Comparison of ENCODE assay signal across 16 cellular contexts in the genomic region with DNA sequence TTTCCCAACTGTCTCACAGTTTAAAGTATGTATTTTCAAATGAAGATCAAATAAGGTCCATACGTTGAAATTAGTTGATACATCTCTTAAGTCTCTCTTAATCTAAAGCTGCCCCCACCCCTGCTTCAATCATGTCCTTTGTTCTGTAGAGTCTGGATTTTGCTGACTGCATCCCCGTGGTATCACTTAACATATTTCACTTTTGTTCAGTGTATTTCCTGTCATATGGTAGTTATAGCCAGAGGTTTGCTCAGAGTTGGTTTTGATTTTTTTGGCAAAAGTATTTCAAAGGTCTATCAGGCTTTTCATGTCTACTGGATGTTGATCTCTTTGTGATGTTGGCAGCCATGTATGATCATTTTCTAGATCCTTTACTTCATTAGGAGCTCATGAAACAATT. TPM values are rescaled to one million over a fixed set of nuclear protein-coding genes. Genes with fewer than 3 reads are reported as not detected.
DNase-seq lines count a peak whose midpoint lies in the region; TF ChIP-seq lines count a peak whose summit lies in the region.
"Had no signal": no experiment of that assay in that cellular context is flagged by ENCODE, and none has a peak within 500 bp of the region (broad histone marks: within the 10 kb centered on the region; RNA-seq: fewer than 3 reads in every experiment).

No MANE protein-coding gene starts in this region.

- H3K9ac ChIP-seq in MM.1S (ENCODE audit: low read length), result no peak overlapping the region
- no peak overlapping the region for H3K9ac ChIP-seq in neuronal stem cell (ENCODE audit: low read depth, low read length, poor library complexity)
- H3K9ac ChIP-seq: BLaER1 treated with 17β-estradiol and CSF1 and Interleukin-3, amounts not matched to agents 10 nM and 100 nM had no signal

- WGBS in neuronal stem cell (ENCODE audit: extremely low coverage in 2 of 2, insufficient read length in 2 of 2, insufficient replicate concordance in 1 of 2), 2 donors, result no CpG with 5 or more reads among the region's 2 CpGs

- H4K8ac ChIP-seq in neuronal stem cell (ENCODE audit: low read depth, low read length), result no peak overlapping the region

- H3K9me3 Mint-ChIP-seq in activated naive CD4-positive, alpha-beta T cell treated with anti-CD3 and anti-CD28 coated beads, Interleukin-2, amount 50 U/mL, for 24 hours, result no peaks in the 10 kb centered on the region
- H3K9me3 Mint-ChIP-seq: HFFc6 had no signal

- no peaks in the 10 kb centered on the region for H3F3A ChIP-seq in MM.1S (ENCODE audit: insufficient read depth, low read length)

- H2BK15ac ChIP-seq in neuronal stem cell (ENCODE audit: low read length), result no peak overlapping the region

- H3K79me2 ChIP-seq in MM.1S (ENCODE audit: low read length), result no peaks in the 10 kb centered on the region

- H3K9me3 ChIP-seq in MM.1S (replicated peaks; ENCODE audit: insufficient read depth, low read length), result no peaks in the 10 kb centered on the region
- H3K9me3 ChIP-seq in neuronal stem cell (replicated peaks in 1 of 2; ENCODE audit: control insufficient read depth in 2 of 2, insufficient read depth in 1 of 2, low read depth in 1 of 2, low read length in 2 of 2), result no peaks in the 10 kb centered on the region

- no peak overlapping the region for H3K14ac ChIP-seq in neuronal stem cell (ENCODE audit: low read length)

- no peaks in the 10 kb centered on the region for H3K79me1 ChIP-seq in neuronal stem cell (ENCODE audit: low read depth, low read length)

- no peaks in the 10 kb centered on the region for H3K36me3 Mint-ChIP-seq in activated naive CD4-positive, alpha-beta T cell treated with anti-CD3 and anti-CD28 coated beads, Interleukin-2, amount 50 U/mL, for 24 hours

- DNase-seq in activated naive CD4-positive, alpha-beta T cell treated with Interleukin-2 at 50 U/mL for 16 hours, result no peak
- DNase-seq in MM.1S (peak; percentile 47), dermis microvascular lymphatic vessel endothelial cell (ENCODE audit: low read depth in 2 of 2) (peak; percentile 21 to 29), neuronal stem cell (ENCODE audit: low spot score) (no peak), NCI-H345 treated with DMSO at 0.1 percent for 48 hours (lab: John Stamatoyannopoulos, UW; ENCODE audit: unreplicated experiment) (no peak), NCI-H82 (lab: John Stamatoyannopoulos, UW) (no peak), NCI-H1105 treated with DMSO at 0.1 percent for 48 hours (lab: John Stamatoyannopoulos, UW) (no peak)
- DNase-seq: EL, HFFc6, NCI-H1930, NCI-H2171, NCI-H446 treated with DMSO at 0.1 percent for 48 hours, OCI-M1, RPMI8226 had no signal

- H4K20me1 ChIP-seq in MM.1S (ENCODE audit: insufficient read depth, low read length), result no peaks in the 10 kb centered on the region
- H4K20me1 ChIP-seq: BLaER1 treated with 17β-estradiol and CSF1 and Interleukin-3, amounts not matched to agents 10 nM and 100 nM had no signal

- H3K4me2 ChIP-seq in MM.1S (ENCODE audit: low read depth, low read length) (no peak overlapping the region), neuronal stem cell (ENCODE audit: insufficient read depth, low read length, poor library complexity, severe bottlenecking) (no peak overlapping the region)
- H3K4me2 ChIP-seq: BLaER1 treated with 17β-estradiol and CSF1 and Interleukin-3, amounts not matched to agents 10 nM and 100 nM had no signal

- no peak overlapping the region for H2BK12ac ChIP-seq in neuronal stem cell (ENCODE audit: low read length)

- H4K91ac ChIP-seq in neuronal stem cell (ENCODE audit: low read depth, low read length, poor library complexity), result no peak overlapping the region

- no peak overlapping the region for H3K4ac ChIP-seq in neuronal stem cell (ENCODE audit: low read length)

- no peak overlapping the region for H3K27ac ChIP-seq in MM.1S (ENCODE audit: low read length)
- H3K27ac ChIP-seq in neuronal stem cell (replicated peaks; ENCODE audit: low read length), result no peak overlapping the region
- H3K27ac ChIP-seq: BLaER1 treated with 17β-estradiol and CSF1 and Interleukin-3, amounts not matched to agents 10 nM and 100 nM had no signal

- H2BK5ac ChIP-seq in neuronal stem cell (ENCODE audit: low read length), result no peak overlapping the region

- no peak for TF ChIP-seq CTCF in MM.1S (IDR thresholded peaks at IDR 0.05; ENCODE audit: low read length)

- no peak overlapping the region for H3K4me3 Mint-ChIP-seq in activated naive CD4-positive, alpha-beta T cell treated with anti-CD3 and anti-CD28 coated beads, Interleukin-2, amount 50 U/mL, for 24 hours
- H3K4me3 Mint-ChIP-seq: HFFc6 had no signal

- H2AK5ac ChIP-seq in neuronal stem cell (ENCODE audit: low read depth, low read length), result no peak overlapping the region

- H3K27me3 Mint-ChIP-seq in activated naive CD4-positive, alpha-beta T cell treated with anti-CD3 and anti-CD28 coated beads, Interleukin-2, amount 50 U/mL, for 24 hours, result no peaks in the 10 kb centered on the region

- H3K18ac ChIP-seq in neuronal stem cell (ENCODE audit: low read length), result no peak overlapping the region

- H3K9me2 ChIP-seq in MM.1S (replicated peaks; ENCODE audit: insufficient read depth, low read length), result no peaks in the 10 kb centered on the region

- H2BK120ac ChIP-seq in neuronal stem cell (ENCODE audit: low read depth, low read length), result no peak overlapping the region

- no peaks in the 10 kb centered on the region for H3K36me3 ChIP-seq in MM.1S (replicated peaks; ENCODE audit: insufficient read depth, low read length)
- no peaks in the 10 kb centered on the region for H3K36me3 ChIP-seq in neuronal stem cell (replicated peaks in 1 of 2; ENCODE audit: control insufficient read depth in 2 of 2, insufficient read depth in 2 of 2, low read length in 2 of 2)
- H3K36me3 ChIP-seq: BLaER1 treated with 17β-estradiol and CSF1 and Interleukin-3, amounts not matched to agents 10 nM and 100 nM had no signal

- H3K4me1 Mint-ChIP-seq in activated naive CD4-positive, alpha-beta T cell treated with anti-CD3 and anti-CD28 coated beads, Interleukin-2, amount 50 U/mL, for 24 hours, result peaks cover 13% of the 10 kb centered on the region

- no peaks in the 10 kb centered on the region for H3K27me3 ChIP-seq in MM.1S (replicated peaks; ENCODE audit: insufficient read depth, low read length)
- H3K27me3 ChIP-seq in neuronal stem cell (ENCODE audit: control insufficient read depth in 3 of 3, insufficient read depth in 3 of 3, low read depth in 1 of 3, low read length in 3 of 3), result no peaks in the 10 kb centered on the region

- H3K4me3 ChIP-seq in MM.1S (ENCODE audit: low read length), result no peak overlapping the region
- no peak overlapping the region for H3K4me3 ChIP-seq in neuronal stem cell (ENCODE audit: low read length in 2 of 2)
- H3K4me3 ChIP-seq: BLaER1 treated with 17β-estradiol and CSF1 and Interleukin-3, amounts not matched to agents 10 nM and 100 nM had no signal

- H3K27ac Mint-ChIP-seq in activated naive CD4-positive, alpha-beta T cell treated with anti-CD3 and anti-CD28 coated beads, Interleukin-2, amount 50 U/mL, for 24 hours, result peak overlapping the region; percentile 19
- H3K27ac Mint-ChIP-seq: HFFc6 had no signal

- H2AFZ ChIP-seq in MM.1S (ENCODE audit: low read length) (no peak overlapping the region), neuronal stem cell (ENCODE audit: low read length) (peak overlapping the region; percentile 24)

- peaks cover 4% of the 10 kb centered on the region; the same call in 1 of the 2 replicates for H3K4me1 ChIP-seq in MM.1S (ENCODE audit: low read length)
- H3K4me1 ChIP-seq in neuronal stem cell (ENCODE audit: control insufficient read depth in 2 of 2, insufficient read depth in 1 of 2, low read depth in 1 of 2, low read length in 2 of 2), result no peaks in the 10 kb centered on the region

- H3K23ac ChIP-seq in neuronal stem cell (ENCODE audit: low read depth, low read length, poor library complexity), result no peak overlapping the region

RNA-seq across cellular contexts. Expression of a gene that starts 54.4 kb away (rescaled TPM):
- total RNA-seq in dermis microvascular lymphatic vessel endothelial cell, result 9.4 and 11.6 TPM in 2 replicates
- 1.8 TPM for polyA plus RNA-seq in neuronal stem cell (2013, experiment 1 of 2)
- polyA plus RNA-seq in neuronal stem cell (2013, experiment 2 of 2), result 1.8 TPM

Comparison
In these comparisons a context has a peak if more than half of its experiments do, and no peak if none do; other contexts are left out.
1. DNase-seq: peak in MM.1S (single experiment) and dermis microvascular lymphatic vessel endothelial cell (2 of 2); none in activated naive CD4-positive, alpha-beta T cell treated with Interleukin-2 at 50 U/mL for 16 hours (single experiment), neuronal stem cell (single experiment), NCI-H345 treated with DMSO at 0.1 percent for 48 hours (single experiment), NCI-H82 (single experiment) and NCI-H1105 treated with DMSO at 0.1 percent for 48 hours (single experiment).